In the genomic region with DNA sequence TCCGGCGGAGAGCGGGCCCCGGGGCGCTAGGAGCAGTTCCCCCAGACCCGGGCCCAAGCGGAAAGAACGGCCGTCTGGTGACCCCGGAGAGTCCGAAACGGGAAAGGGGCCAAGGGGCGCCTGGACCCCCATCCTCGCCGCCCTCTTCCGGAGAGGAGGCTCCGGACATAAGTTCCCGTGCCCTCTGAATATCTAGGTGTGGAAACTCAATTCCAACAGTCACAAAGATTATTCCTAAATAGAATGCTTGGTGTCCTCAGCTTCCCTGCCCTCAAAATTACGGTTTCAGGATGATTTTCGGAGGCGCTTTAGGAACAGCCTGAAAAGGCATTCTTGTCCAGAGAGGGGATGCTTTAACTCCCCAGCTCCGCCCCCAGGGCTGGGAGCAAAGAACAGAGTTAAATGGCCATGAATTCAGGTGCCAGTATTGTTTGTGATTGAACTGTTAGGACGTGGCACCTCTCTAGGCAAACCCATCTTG, we compare ENCODE assay signal across 8 cellular contexts. TPM values are rescaled to one million over a fixed set of nuclear protein-coding genes. Genes with fewer than 3 reads are reported as not detected.
DNase-seq lines count a peak whose midpoint lies in the region; ATAC-seq, FAIRE-seq and TF ChIP-seq lines count a peak whose summit lies in the region.

No MANE protein-coding gene starts in this region.

- H3K9ac ChIP-seq in BLaER1 (peak overlapping the region; percentile 72; the same call in 1 of the 2 replicates), MM.1S (ENCODE audit: low read length) (peak overlapping the region; percentile 26; the same call in 1 of the 2 replicates), H1 (replicated peaks in 1 of 4; ENCODE audit: extremely low read depth in 1 of 4, low read depth in 3 of 4, low read length in 3 of 4) (peak overlapping the region; percentile 35 to 79 (median 48); a peak in 4 of 7 replicates)

- no peak overlapping the region for H2BK12ac ChIP-seq in H1 (ENCODE audit: low read depth, low read length)

- H3K9me3 ChIP-seq in BLaER1: no peaks in the 10 kb centered on the region
- no peaks in the 10 kb centered on the region for H3K9me3 ChIP-seq in MM.1S (replicated peaks; ENCODE audit: insufficient read depth, low read length)
- H3K9me3 ChIP-seq in H1 (ENCODE audit: insufficient read depth in 2 of 2, low read depth in 1 of 2, low read length in 1 of 2): no peaks in the 10 kb centered on the region

- H3K27me3 ChIP-seq in BLaER1 (peaks cover 42% of the 10 kb centered on the region), MM.1S (replicated peaks; ENCODE audit: insufficient read depth, low read length) (no peaks in the 10 kb centered on the region), H1 (replicated peaks in 1 of 4; ENCODE audit: control insufficient read depth in 3 of 4, extremely low read depth in 1 of 4, insufficient read depth in 3 of 4, low read length in 3 of 4) (no peaks in the 10 kb centered on the region)

- H4K8ac ChIP-seq in H1 (ENCODE audit: extremely low read depth, insufficient read depth, low read length): no peak overlapping the region; the same call in 1 of the 2 replicates

- peak overlapping the region; percentile 71 for H3K4me3 ChIP-seq in BLaER1
- peak overlapping the region; percentile 53 for H3K4me3 ChIP-seq in MM.1S (ENCODE audit: low read length)
- H3K4me3 ChIP-seq in H1 (ENCODE audit: extremely low read depth in 1 of 4, insufficient read depth in 2 of 4, low read depth in 3 of 4, low read length in 4 of 4): peak overlapping the region; percentile 61 to 93 (median 80)

- TF ChIP-seq RAD21 in H1 (IDR thresholded peaks at IDR 0.05 in 1 of 2, conservative IDR thresholded peaks at IDR 0.05 in 1 of 2; ENCODE audit: low read depth in 2 of 2, low read length in 2 of 2): no peak

- peak overlapping the region; percentile 32 for H3K18ac ChIP-seq in H1 (ENCODE audit: extremely low read depth, low read length)

- no peaks in the 10 kb centered on the region for H3K79me2 ChIP-seq in MM.1S (ENCODE audit: low read length)
- H3K79me2 ChIP-seq in H1 (ENCODE audit: control insufficient read depth in 1 of 2, insufficient read depth in 2 of 2, low read length in 2 of 2): peaks cover 3 to 36% of the 10 kb centered on the region in 2 experiments

- DNase-seq in MM.1S: no peak
- no peak for DNase-seq in H1 (ENCODE audit: low read depth in 1 of 2, low spot score in 2 of 2)
- DNase-seq in naive thymus-derived CD8-positive, alpha-beta T cell: no peak
- DNase-seq in T-helper 2 cell treated with Interferon-gamma antibody and Interleukin-4, amounts not matched to agents 5 μg/mL and 100 μg/mL, for 36 hours (ENCODE audit: low spot score): no peak
- no peak for DNase-seq in globus pallidus (ENCODE audit: low spot score)
- no peak for DNase-seq in occipital lobe (lab: John Stamatoyannopoulos, UW)
- DNase-seq in H4 (ENCODE audit: low spot score): no peak

- H3K9me2 ChIP-seq in MM.1S (replicated peaks; ENCODE audit: insufficient read depth, low read length): no peaks in the 10 kb centered on the region

- no peak for FAIRE-seq in H1 (lab: Jason Lieb, UNC)

- peaks cover 31 to 49% (median 35%) of the 10 kb centered on the region in 5 donors for H3K27me3 Mint-ChIP-seq in naive thymus-derived CD8-positive, alpha-beta T cell
- H3K27me3 Mint-ChIP-seq in T-helper 2 cell treated with Interferon-gamma antibody and Interleukin-4, amounts not matched to agents 5 μg/mL and 100 μg/mL, for 36 hours (ENCODE audit: low read depth): peaks cover 61% of the 10 kb centered on the region

- H4K91ac ChIP-seq in H1 (replicated peaks; ENCODE audit: insufficient read length, low read length): peak overlapping the region; percentile 87

- peak in 1 of 2 experiments; percentile 45 for TF ChIP-seq POLR2A in H1 (IDR thresholded peaks at IDR 0.05; ENCODE audit: control extremely low read depth in 1 of 2, low read depth in 2 of 2, low read length in 2 of 2)

- peak overlapping the region in 7 of 10 donors; percentile 9 to 83 (median 68) for H3K4me3 Mint-ChIP-seq in naive thymus-derived CD8-positive, alpha-beta T cell
- H3K4me3 Mint-ChIP-seq in T-helper 2 cell treated with Interferon-gamma antibody and Interleukin-4, amounts not matched to agents 5 μg/mL and 100 μg/mL, for 36 hours: no peak overlapping the region

- no peak for ATAC-seq in naive thymus-derived CD8-positive, alpha-beta T cell

- TF ChIP-seq CTCF in MM.1S (IDR thresholded peaks at IDR 0.05; ENCODE audit: low read length) (no peak), H1 (IDR thresholded peaks at IDR 0.05; ENCODE audit: control extremely low read depth in 1 of 3, insufficient read depth in 1 of 3, low read depth in 1 of 3, low read length in 3 of 3) (no peak)

- peaks cover 10% of the 10 kb centered on the region; the same call in 1 of the 2 replicates for H3K23me2 ChIP-seq in H1 (ENCODE audit: low read depth, low read length)

- peaks cover 15% of the 10 kb centered on the region for H3K4me1 ChIP-seq in BLaER1
- peaks cover 12% of the 10 kb centered on the region; the same call in 1 of the 2 replicates for H3K4me1 ChIP-seq in MM.1S (ENCODE audit: low read length)
- peaks cover 0 to 15% (median under 1%) of the 10 kb centered on the region in 4 experiments; a peak in 3 of 7 replicates for H3K4me1 ChIP-seq in H1 (replicated peaks in 1 of 4; ENCODE audit: control insufficient read depth in 3 of 4, insufficient read depth in 4 of 4, low read length in 3 of 4)

- H2BK5ac ChIP-seq in H1 (ENCODE audit: low read depth, low read length): no peak overlapping the region; the same call in 1 of the 2 replicates

- H4K20me1 ChIP-seq in BLaER1: peaks cover 10% of the 10 kb centered on the region
- no peaks in the 10 kb centered on the region for H4K20me1 ChIP-seq in MM.1S (ENCODE audit: insufficient read depth, low read length)
- no peaks in the 10 kb centered on the region for H4K20me1 ChIP-seq in H1 (replicated peaks in 1 of 2; ENCODE audit: control insufficient read depth in 1 of 2, insufficient read depth in 2 of 2, low read length in 2 of 2)

- H3K14ac ChIP-seq in H1 (ENCODE audit: insufficient read length): no peak overlapping the region

- peak overlapping the region; percentile 51; the same call in 1 of the 2 replicates for H2AFZ ChIP-seq in MM.1S (ENCODE audit: low read length)
- peak overlapping the region; percentile 54; the same call in 1 of the 2 replicates for H2AFZ ChIP-seq in H1 (ENCODE audit: low read length)

- H3K79me1 ChIP-seq in H1 (ENCODE audit: low read depth, low read length): peaks cover 2% of the 10 kb centered on the region

- H3K36me3 ChIP-seq in BLaER1: no peaks in the 10 kb centered on the region
- H3K36me3 ChIP-seq in MM.1S (replicated peaks; ENCODE audit: insufficient read depth, low read length): no peaks in the 10 kb centered on the region
- H3K36me3 ChIP-seq in H1 (ENCODE audit: control insufficient read depth in 2 of 4, insufficient read depth in 4 of 4, low read length in 3 of 4): no peaks in the 10 kb centered on the region

- no peak overlapping the region for H2BK15ac ChIP-seq in H1 (ENCODE audit: low read length)

- H2BK120ac ChIP-seq in H1 (replicated peaks; ENCODE audit: low read depth, low read length): peak overlapping the region; percentile 57

- H3F3A ChIP-seq in MM.1S (ENCODE audit: insufficient read depth, low read length): peaks cover 13% of the 10 kb centered on the region; the same call in 1 of the 2 replicates

- H3K27ac Mint-ChIP-seq in naive thymus-derived CD8-positive, alpha-beta T cell: no peak overlapping the region
- no peak overlapping the region for H3K27ac Mint-ChIP-seq in T-helper 2 cell treated with Interferon-gamma antibody and Interleukin-4, amounts not matched to agents 5 μg/mL and 100 μg/mL, for 36 hours

- H3K9me3 Mint-ChIP-seq in naive thymus-derived CD8-positive, alpha-beta T cell: no peaks in the 10 kb centered on the region
- H3K9me3 Mint-ChIP-seq in T-helper 2 cell treated with Interferon-gamma antibody and Interleukin-4, amounts not matched to agents 5 μg/mL and 100 μg/mL, for 36 hours: no peaks in the 10 kb centered on the region

- 2% methylated on average over 23 of the region's 23 CpGs; no CpG with 5 or more reads in 1 of the 2 experiments for WGBS in H1 (ENCODE audit: extremely low coverage in 1 of 2, insufficient coverage in 1 of 2, insufficient read length in 1 of 2, insufficient replicate concordance in 2 of 2, low coverage in 1 of 2, low lambda C conversion rate in 2 of 2, missing lambda C conversion rate in 1 of 2), 2 experiments

- no peak overlapping the region for H3K23ac ChIP-seq in H1 (ENCODE audit: insufficient read length)

- no peak for TF ChIP-seq EP300 in H1 (IDR thresholded peaks at IDR 0.05; ENCODE audit: borderline replicate concordance in 1 of 2, low read depth in 2 of 2, low read length in 2 of 2)

- H3K56ac ChIP-seq in H1 (replicated peaks; ENCODE audit: insufficient read length, low read depth, low read length): peak overlapping the region; percentile 62

- no peak overlapping the region for H2AK5ac ChIP-seq in H1 (ENCODE audit: low read depth, low read length)

- H3K4me1 Mint-ChIP-seq in naive thymus-derived CD8-positive, alpha-beta T cell: peaks cover 6 to 19% (median 16%) of the 10 kb centered on the region in 4 donors
- peaks cover 6% of the 10 kb centered on the region for H3K4me1 Mint-ChIP-seq in T-helper 2 cell treated with Interferon-gamma antibody and Interleukin-4, amounts not matched to agents 5 μg/mL and 100 μg/mL, for 36 hours (ENCODE audit: low read depth)

- H3K4me2 ChIP-seq in BLaER1: peak overlapping the region; percentile 90
- peak overlapping the region; percentile 51; the same call in 1 of the 2 replicates for H3K4me2 ChIP-seq in MM.1S (ENCODE audit: low read depth, low read length)
- H3K4me2 ChIP-seq in H1 (ENCODE audit: insufficient read depth in 1 of 2, low read depth in 2 of 2, low read length in 2 of 2): peak overlapping the region; percentile 91 to 99

- POLR2A ChIA-PET in H1 (lab: Charles Lee; ENCODE audit: partially characterized antibody): interaction anchor here (0.6 to 5.4 kb wide), 6 partner anchors 11 to 288 kb away, joined by 3 to 40 read pairs (median 6); partner anchors contain the start of gene SCAMP1
- POLR2A ChIA-PET in naive thymus-derived CD8-positive, alpha-beta T cell (lab: Charles Lee): no interaction called here

- H3K27ac ChIP-seq in BLaER1: no peak overlapping the region; the same call in 1 of the 2 replicates
- H3K27ac ChIP-seq in MM.1S (ENCODE audit: low read length): no peak overlapping the region
- peak overlapping the region; percentile 45; the same call in 1 of the 2 replicates for H3K27ac ChIP-seq in H1 (ENCODE audit: low read depth, low read length)

- H3K4ac ChIP-seq in H1 (replicated peaks; ENCODE audit: insufficient read length, low read depth, low read length): no peak overlapping the region

- H3K36me3 Mint-ChIP-seq in naive thymus-derived CD8-positive, alpha-beta T cell: peaks cover 0 to 4% (median 0%) of the 10 kb centered on the region in 3 donors
- peaks cover 2% of the 10 kb centered on the region for H3K36me3 Mint-ChIP-seq in T-helper 2 cell treated with Interferon-gamma antibody and Interleukin-4, amounts not matched to agents 5 μg/mL and 100 μg/mL, for 36 hours (ENCODE audit: low read depth)

- H2BK20ac ChIP-seq in H1 (ENCODE audit: low read length): no peak overlapping the region

- H4K5ac ChIP-seq in H1 (ENCODE audit: insufficient read length, low read depth, low read length): peak overlapping the region; percentile 44

- CTCF ChIA-PET in H1 (lab: Charles Lee; ENCODE audit: partially characterized antibody): interaction anchor here (1.2 to 1.7 kb wide), 2 partner anchors 9 to 58 kb away, joined by 3 to 5 read pairs; no protein-coding TSS in a partner anchor

RNA-seq across cellular contexts. Expression of gene LHFPL2, which starts 0.7 kb away (rescaled TPM):
- 38.0 and 43.0 TPM in 2 replicates for total RNA-seq in H1 (2021; fragmentation: NEBNext Ultra II Directional; extraction: Animal tissue kit (Norgen Biotek cat#: 25700))
- 9.6 and 14.8 TPM in 2 replicates for polyA plus RNA-seq in H1 (2011; rRNA removed)
- 11.6 TPM for polyA plus RNA-seq in H1 (2011; cell fraction: cytosol; rRNA removed)
- polyA plus RNA-seq in H1 (2011; cell fraction: nucleus; rRNA removed): 19.5 TPM
- 21.0 to 27.0 TPM (median 25.3 TPM) in 4 replicates for polyA plus RNA-seq in H1 (2012, experiment 1 of 2)
- polyA plus RNA-seq in H1 (2012, experiment 2 of 2): 3.3 TPM
- polyA plus RNA-seq in H1 (2013, experiment 1 of 2): 31.3 TPM
- polyA plus RNA-seq in H1 (2013, experiment 2 of 2): 33.8 TPM
- 27.0 and 33.7 TPM in 2 replicates for polyA minus RNA-seq in H1 (2011; rRNA and poly(A)+ RNA removed)
- polyA minus RNA-seq in H1 (2011; cell fraction: cytosol; rRNA and poly(A)+ RNA removed): 30.0 TPM
- polyA minus RNA-seq in H1 (2011; cell fraction: nucleus; rRNA and poly(A)+ RNA removed): 66.1 TPM
- 1 to 10 TPM; 1.4 to 1.8 TPM for total RNA-seq in naive thymus-derived CD8-positive, alpha-beta T cell
- under 1 TPM; 0.15 to 0.56 (median 0.20) TPM for polyA plus RNA-seq in naive thymus-derived CD8-positive, alpha-beta T cell
- 20.4 TPM for total RNA-seq in occipital lobe
- 22.2 and 24.6 TPM in 2 replicates for total RNA-seq in H4 (2014; rRNA removed; shearing (Covaris generic))
